12 cellular contexts compared by ENCODE assay signal in genomic region chr9:134589748-134590147, GRCh38.
"Had no signal": no experiment of that assay in that cellular context is flagged by ENCODE, and none has a peak within 500 bp of the region (broad histone marks: within the 10 kb centered on the region; RNA-seq: fewer than 3 reads in every experiment).

No MANE protein-coding gene starts in this region.

- H3K9me3 ChIP-seq: ascending aorta, gastroesophageal sphincter, testis had no signal

- H3K27ac Mint-ChIP-seq: activated naive CD8-positive, alpha-beta T cell treated with anti-CD3 and anti-CD28 coated beads, Interleukin-2, amount 50 U/mL, for 24 hours; activated T-cell treated with anti-CD3 and anti-CD28 coated beads, Interleukin-2, amount 50 U/mL, for 72 hours; natural killer cell; stimulated activated naive CD8-positive, alpha-beta T cell treated with anti-CD3 and anti-CD28 coated beads, Interleukin-15, Interleukin-2, amounts not matched to agents 100 ng/mL and 50 ng/mL, for 24 hours; T-helper 1 cell treated with Interleukin-12 subunit alpha and Interleukin-12 subunit beta and Interleukin-4 antibody, amounts not matched to agents 30 μg/mL and 1 μg/mL, for 36 hours had no signal

- H3K36me3 Mint-ChIP-seq: natural killer cell had no signal

- H3K4me1 ChIP-seq: ascending aorta, testis had no signal

- H3K4me3 Mint-ChIP-seq: activated naive CD8-positive, alpha-beta T cell treated with anti-CD3 and anti-CD28 coated beads, Interleukin-2, amount 50 U/mL, for 24 hours; activated T-cell treated with anti-CD3 and anti-CD28 coated beads, Interleukin-2, amount 50 U/mL, for 72 hours; natural killer cell; stimulated activated naive CD8-positive, alpha-beta T cell treated with anti-CD3 and anti-CD28 coated beads, Interleukin-15, Interleukin-2, amounts not matched to agents 100 ng/mL and 50 ng/mL, for 24 hours; T-helper 1 cell treated with Interleukin-12 subunit alpha and Interleukin-12 subunit beta and Interleukin-4 antibody, amounts not matched to agents 30 μg/mL and 1 μg/mL, for 36 hours had no signal

- H3K27me3 ChIP-seq: ascending aorta, testis had no signal

- H3K27ac ChIP-seq: ascending aorta, gastroesophageal sphincter, testis had no signal

- H3K36me3 ChIP-seq: ascending aorta, gastroesophageal sphincter had no signal

- H3K9me3 Mint-ChIP-seq: activated naive CD8-positive, alpha-beta T cell treated with anti-CD3 and anti-CD28 coated beads, Interleukin-2, amount 50 U/mL, for 24 hours; activated T-cell treated with anti-CD3 and anti-CD28 coated beads, Interleukin-2, amount 50 U/mL, for 72 hours; natural killer cell; stimulated activated naive CD8-positive, alpha-beta T cell treated with anti-CD3 and anti-CD28 coated beads, Interleukin-15, Interleukin-2, amounts not matched to agents 100 ng/mL and 50 ng/mL, for 24 hours; T-helper 1 cell treated with Interleukin-12 subunit alpha and Interleukin-12 subunit beta and Interleukin-4 antibody, amounts not matched to agents 30 μg/mL and 1 μg/mL, for 36 hours had no signal

- H3K4me1 Mint-ChIP-seq: activated naive CD8-positive, alpha-beta T cell treated with anti-CD3 and anti-CD28 coated beads, Interleukin-2, amount 50 U/mL, for 24 hours; natural killer cell had no signal

- H3K4me3 ChIP-seq: ascending aorta, gastroesophageal sphincter, testis had no signal

- DNase-seq: activated CD4-positive, CD25-positive, alpha-beta regulatory T cell; activated naive CD4-positive, alpha-beta T cell treated with Interleukin-2 at 50 U/mL for 16 hours; activated naive CD8-positive, alpha-beta T cell treated with anti-CD3 and anti-CD28 coated beads, Interleukin-2, amount 50 U/mL, for 24 hours; activated T-cell treated with anti-CD3 and anti-CD28 coated beads, Interleukin-2, amount 50 U/mL, for 72 hours; effector CD4-positive, alpha-beta T cell; natural killer cell; stimulated activated CD4-positive, alpha-beta T cell treated with anti-CD3 and anti-CD28 coated beads, Interleukin-4, amount 100 ng/mL, for 1 hour; testis had no signal
